8 cellular contexts compared by ENCODE assay signal in the genomic region with DNA sequence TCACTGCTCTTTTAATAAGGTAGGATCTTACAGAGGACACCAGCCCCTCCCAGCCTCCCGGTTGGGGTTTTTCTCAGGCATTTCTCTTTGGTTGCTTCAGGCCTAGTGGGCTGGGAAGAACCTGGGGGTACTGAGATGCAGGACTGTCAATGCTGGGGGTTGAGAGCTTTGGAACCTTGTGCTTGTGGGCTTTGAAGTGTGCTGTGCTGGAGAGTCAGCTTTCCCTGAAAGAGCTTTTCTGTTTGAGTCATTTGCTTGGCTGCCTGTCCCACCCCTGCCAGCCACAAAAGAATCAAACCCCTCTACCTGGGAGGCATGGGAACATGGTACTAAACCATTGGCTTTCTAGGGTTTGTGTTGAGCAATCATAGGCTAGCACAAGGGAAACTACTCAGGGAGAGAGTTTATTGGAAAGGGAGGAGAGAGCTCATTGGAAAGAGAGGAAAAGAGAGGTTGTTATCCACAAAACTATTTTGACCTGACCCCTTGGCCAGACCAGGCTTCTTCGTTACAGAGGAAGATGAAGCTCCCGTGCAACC. TPM values are rescaled to one million over a fixed set of nuclear protein-coding genes. Genes with fewer than 3 reads are reported as not detected.
DNase-seq lines count a peak whose midpoint lies in the region; ATAC-seq and TF ChIP-seq lines count a peak whose summit lies in the region.

No MANE protein-coding gene starts in this region.

- no peaks in the 10 kb centered on the region for H3K9me3 ChIP-seq in SK-N-SH
- H3K9me3 ChIP-seq in body of pancreas: no peaks in the 10 kb centered on the region

- WGBS in SK-N-SH (ENCODE audit: low lambda C conversion rate): 63% methylated on average over 3 of the region's 3 CpGs
- WGBS in body of pancreas, 2 donors: 93 to 96% methylated on average over 3 of the region's 3 CpGs

- peak overlapping the region; percentile 90 to 95; a peak in 3 of 4 replicates for H3K4me3 ChIP-seq in SK-N-SH (ENCODE audit: low read depth in 2 of 2, low read length in 1 of 2)
- H3K4me3 ChIP-seq in foreskin fibroblast (ENCODE audit: low read depth in 1 of 2, low read length in 2 of 2): peak overlapping the region; percentile 83 to 91
- H3K4me3 ChIP-seq in skin epidermis: peak overlapping the region in 5 of 7 experiments; percentile 59 to 78 (median 73)
- H3K4me3 ChIP-seq in body of pancreas: no peak overlapping the region

- peak overlapping the region; percentile 89 for H3K4me3 Mint-ChIP-seq in activated B cell treated with CpG ODN at 0.5 μM for 24 hours

- DNase-seq in SK-N-SH: no peak
- DNase-seq in activated B cell treated with CpG ODN at 0.5 μM for 24 hours: no peak
- no peak for DNase-seq in foreskin fibroblast
- no peak for DNase-seq in body of pancreas

- peaks cover 0 to 45% of the 10 kb centered on the region in 2 experiments; a peak in 1 of 4 replicates for H3K4me1 ChIP-seq in SK-N-SH (ENCODE audit: control insufficient read depth in 1 of 2, insufficient read depth in 2 of 2, low read depth in 1 of 2, low read length in 1 of 2)
- peaks cover 21% of the 10 kb centered on the region for H3K4me1 ChIP-seq in body of pancreas

- no peaks in the 10 kb centered on the region for H3K9me3 Mint-ChIP-seq in activated B cell treated with CpG ODN at 0.5 μM for 24 hours

- peak overlapping the region in 1 of 2 experiments; percentile 94; a peak in 2 of 4 replicates for H3K27ac ChIP-seq in SK-N-SH (ENCODE audit: low read depth in 2 of 2, low read length in 1 of 2)
- no peak overlapping the region for H3K27ac ChIP-seq in skin epidermis
- no peak overlapping the region for H3K27ac ChIP-seq in body of pancreas

- TF ChIP-seq POLR2A in body of pancreas (IDR thresholded peaks at IDR 0.05): no peak

- no peaks in the 10 kb centered on the region for H3K79me2 ChIP-seq in SK-N-SH (ENCODE audit: insufficient read depth)

- H3K4me1 Mint-ChIP-seq in activated B cell treated with CpG ODN at 0.5 μM for 24 hours: peaks cover 19% of the 10 kb centered on the region

- TF ChIP-seq CTCF in SK-N-SH (IDR thresholded peaks at IDR 0.05): no peak
- TF ChIP-seq CTCF in activated B cell treated with CpG ODN at 0.5 μM for 24 hours (IDR thresholded peaks at IDR 0.05): no peak
- no peak for TF ChIP-seq CTCF in foreskin fibroblast (IDR thresholded peaks at IDR 0.05; ENCODE audit: low read depth, low read length)
- TF ChIP-seq CTCF in body of pancreas (IDR thresholded peaks at IDR 0.05): no peak

- H3K27ac Mint-ChIP-seq in activated B cell treated with CpG ODN at 0.5 μM for 24 hours: peak overlapping the region; percentile 35

- peaks cover 3% of the 10 kb centered on the region for H3K27me3 Mint-ChIP-seq in activated B cell treated with CpG ODN at 0.5 μM for 24 hours

- no peak overlapping the region for H2AFZ ChIP-seq in SK-N-SH (ENCODE audit: low read depth)

- ATAC-seq in SK-N-SH treated with all-trans-retinoic acid at 6 μM for 48 hours (no peak), activated B cell treated with CpG ODN at 0.5 μM for 24 hours (ENCODE audit: low read depth) (no peak), HG02840 (IDR thresholded peaks at IDR 0.05; ENCODE audit: low FRiP score, unreplicated experiment) (no peak), GM18870 (IDR thresholded peaks at IDR 0.05; ENCODE audit: unreplicated experiment) (no peak), body of pancreas (no peak)

- H3K36me3 ChIP-seq in SK-N-SH (replicated peaks in 1 of 2; ENCODE audit: control insufficient read depth in 1 of 2, insufficient read depth in 2 of 2, low read length in 1 of 2): peaks cover 4 to 44% of the 10 kb centered on the region in 2 experiments
- no peaks in the 10 kb centered on the region for H3K36me3 ChIP-seq in body of pancreas (replicated peaks in 1 of 2; ENCODE audit: insufficient read depth in 1 of 2, low read depth in 2 of 2)

- no peak overlapping the region for H3K9ac ChIP-seq in SK-N-SH

- intact Hi-C loops in activated B cell treated with CpG ODN at 0.5 μM for 24 hours (cut with micrococcal nuclease): no loop called here
- intact Hi-C loops in body of pancreas (cut with DNase I): no loop called here

- H4K20me1 ChIP-seq in SK-N-SH (ENCODE audit: insufficient read depth): no peaks in the 10 kb centered on the region

- H3K9me2 ChIP-seq in SK-N-SH: no peaks in the 10 kb centered on the region

- peaks cover 4% of the 10 kb centered on the region for H3F3A ChIP-seq in SK-N-SH (replicated peaks; ENCODE audit: insufficient read depth)

- POLR2A ChIA-PET in SK-N-SH (lab: Yijun Ruan, JAX) (interaction anchor here (1.0 to 4.0 kb wide), 3 partner anchors 22 to 25 kb away, joined by 5 to 53 read pairs (median 17); no protein-coding TSS in a partner anchor), activated B cell treated with CpG ODN at 0.5 μM for 24 hours (lab: Charles Lee) (interaction anchor here (3.3 to 3.4 kb wide), 2 partner anchors 22 to 25 kb away, joined by 21 to 22 read pairs; no protein-coding TSS in a partner anchor)

- CTCF ChIA-PET in SK-N-SH (lab: Yijun Ruan, JAX) (interaction anchor here (1.3 to 24.3 kb wide), 10 partner anchors 10 to 170 kb away, joined by 4 to 432 read pairs (median 8); no protein-coding TSS in a partner anchor), activated B cell treated with CpG ODN at 0.5 μM for 24 hours (lab: Charles Lee) (interaction anchor here (3.2 kb wide), 1 partner anchor 10 kb away, joined by 14 read pairs; no protein-coding TSS in a partner anchor)

- H3K4me2 ChIP-seq in SK-N-SH: peak overlapping the region; percentile 96; the same call in 1 of the 2 replicates

- H3K36me3 Mint-ChIP-seq in activated B cell treated with CpG ODN at 0.5 μM for 24 hours (ENCODE audit: low read depth): peaks cover 39% of the 10 kb centered on the region

- no peak for TF ChIP-seq RAD21 in SK-N-SH (IDR thresholded peaks at IDR 0.05; ENCODE audit: low read length)

- no peaks in the 10 kb centered on the region for H3K27me3 ChIP-seq in SK-N-SH (ENCODE audit: insufficient read depth)
- H3K27me3 ChIP-seq in body of pancreas: no peaks in the 10 kb centered on the region

- TF ChIP-seq EP300 in SK-N-SH (IDR thresholded peaks at IDR 0.05; ENCODE audit: borderline replicate concordance in 1 of 2, low read depth in 1 of 2, low read length in 1 of 2): no peak

TF ChIP-seq in SK-N-SH, 30 proteins besides CTCF, POLR2A, EP300 and RAD21:
- no peak for TF ChIP-seq ELF1 (IDR thresholded peaks at IDR 0.05)
- TF ChIP-seq TAF1 (IDR thresholded peaks at IDR 0.05; ENCODE audit: borderline replicate concordance, low read depth, low read length): no peak
- no peak for TF ChIP-seq SMC3 (IDR thresholded peaks at IDR 0.05; ENCODE audit: low read depth, low read length)
- no peak for TF ChIP-seq GABPA (IDR thresholded peaks at IDR 0.05; ENCODE audit: low read depth)
- TF ChIP-seq FOXJ3 (CRISPR knock-in tag; IDR thresholded peaks at IDR 0.05): no peak
- no peak for TF ChIP-seq IRF3 (IDR thresholded peaks at IDR 0.05; ENCODE audit: low read depth, low read length)

TF ChIP-seq in SK-N-SH treated with all-trans-retinoic acid at 6 μM for 48 hours, 23 proteins besides CTCF, POLR2A, EP300 and RAD21 (continues in another document):
- TF ChIP-seq OSR1 (CRISPR knock-in tag; IDR thresholded peaks at IDR 0.05) (no peak), CSRNP3 (CRISPR knock-in tag; IDR thresholded peaks at IDR 0.05) (no peak), ZC3H10 (CRISPR knock-in tag; IDR thresholded peaks at IDR 0.05) (no peak)
- TF ChIP-seq, protein P1, sequence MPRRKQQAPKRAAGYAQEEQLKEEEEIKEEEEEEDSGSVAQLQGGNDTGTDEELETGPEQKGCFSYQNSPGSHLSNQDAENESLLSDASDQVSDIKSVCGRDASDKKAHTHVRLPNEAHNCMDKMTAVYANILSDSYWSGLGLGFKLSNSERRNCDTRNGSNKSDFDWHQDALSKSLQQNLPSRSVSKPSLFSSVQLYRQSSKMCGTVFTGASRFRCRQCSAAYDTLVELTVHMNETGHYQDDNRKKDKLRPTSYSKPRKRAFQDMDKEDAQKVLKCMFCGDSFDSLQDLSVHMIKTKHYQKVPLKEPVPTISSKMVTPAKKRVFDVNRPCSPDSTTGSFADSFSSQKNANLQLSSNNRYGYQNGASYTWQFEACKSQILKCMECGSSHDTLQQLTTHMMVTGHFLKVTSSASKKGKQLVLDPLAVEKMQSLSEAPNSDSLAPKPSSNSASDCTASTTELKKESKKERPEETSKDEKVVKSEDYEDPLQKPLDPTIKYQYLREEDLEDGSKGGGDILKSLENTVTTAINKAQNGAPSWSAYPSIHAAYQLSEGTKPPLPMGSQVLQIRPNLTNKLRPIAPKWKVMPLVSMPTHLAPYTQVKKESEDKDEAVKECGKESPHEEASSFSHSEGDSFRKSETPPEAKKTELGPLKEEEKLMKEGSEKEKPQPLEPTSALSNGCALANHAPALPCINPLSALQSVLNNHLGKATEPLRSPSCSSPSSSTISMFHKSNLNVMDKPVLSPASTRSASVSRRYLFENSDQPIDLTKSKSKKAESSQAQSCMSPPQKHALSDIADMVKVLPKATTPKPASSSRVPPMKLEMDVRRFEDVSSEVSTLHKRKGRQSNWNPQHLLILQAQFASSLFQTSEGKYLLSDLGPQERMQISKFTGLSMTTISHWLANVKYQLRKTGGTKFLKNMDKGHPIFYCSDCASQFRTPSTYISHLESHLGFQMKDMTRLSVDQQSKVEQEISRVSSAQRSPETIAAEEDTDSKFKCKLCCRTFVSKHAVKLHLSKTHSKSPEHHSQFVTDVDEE (CRISPR knock-in tag; IDR thresholded peaks at IDR 0.05): no peak

RNA-seq across cellular contexts. Expression of gene SCD, which starts 1.4 kb away (rescaled TPM):
- 19.7 and 26.4 TPM in 2 replicates for polyA plus RNA-seq in SK-N-SH (2012; rRNA removed)
- polyA plus RNA-seq in SK-N-SH (2012; cell fraction: cytosol; rRNA removed): 20.6 and 24.4 TPM in 2 replicates
- 7.8 and 12.2 TPM in 2 replicates for polyA plus RNA-seq in SK-N-SH (2012; cell fraction: nucleus; rRNA removed)
- total RNA-seq in activated B cell treated with CpG ODN at 0.5 μM for 24 hours: 24.9 and 26.0 TPM in 2 replicates
- 100 to 1,000 TPM in 1 of 2 donors, 10 to 100 TPM in 1; 14.3 to 128 TPM for total RNA-seq in body of pancreas

RNA-seq across cellular contexts. Expression of gene PKD2L1, which starts 18.4 kb away (rescaled TPM):
- not detected in 2 replicates for polyA plus RNA-seq in SK-N-SH (2012; rRNA removed)
- polyA plus RNA-seq in SK-N-SH (2012; cell fraction: cytosol; rRNA removed): not detected in 2 replicates
- polyA plus RNA-seq in SK-N-SH (2012; cell fraction: nucleus; rRNA removed): not detected in 2 replicates
- total RNA-seq in activated B cell treated with CpG ODN at 0.5 μM for 24 hours (not detected in 2 replicates), body of pancreas (not detected)

Comparison
In these comparisons a context has a peak if more than half of its experiments do, and no peak if none do; other contexts are left out.
1. H3K4me3 ChIP-seq: peak in SK-N-SH (2 of 2), foreskin fibroblast (2 of 2) and skin epidermis (5 of 7); none in body of pancreas (0 of 2).